8 cellular contexts compared by ENCODE assay signal in the genomic region with DNA sequence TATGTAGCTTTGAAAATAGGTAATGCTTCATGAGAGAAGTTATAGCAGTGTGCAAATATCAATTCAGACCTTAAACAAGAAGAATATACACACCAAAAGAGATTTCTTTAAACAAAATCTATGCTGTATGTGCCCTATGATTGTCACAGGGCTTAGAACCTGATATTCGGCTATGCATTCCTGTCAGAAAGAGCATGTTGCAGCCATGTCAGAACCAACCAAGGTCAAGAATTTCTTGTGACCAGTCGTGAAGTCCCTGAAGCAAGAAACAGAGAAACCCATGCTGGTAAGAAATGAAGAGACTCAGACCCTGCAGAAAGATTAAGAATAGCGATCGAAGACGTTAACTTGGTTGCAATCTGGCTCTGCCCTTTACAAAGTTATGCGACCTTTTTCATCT.
DNase-seq lines count a peak whose midpoint lies in the region; ATAC-seq and TF ChIP-seq lines count a peak whose summit lies in the region.

No MANE protein-coding gene starts in this region.

- H3K27ac ChIP-seq in left ventricle myocardium inferior (replicated peaks) (peak overlapping the region; percentile 60), smooth muscle cell (ENCODE audit: low read depth) (no peak overlapping the region)

- peak overlapping the region; percentile 76 for H3K4me3 ChIP-seq in left ventricle myocardium inferior
- peak overlapping the region; percentile 64 for H3K4me3 ChIP-seq in smooth muscle cell

- peak overlapping the region; percentile 96 for H3K4me3 Mint-ChIP-seq in T-helper 17 cell

- peaks cover 20% of the 10 kb centered on the region for H3K4me1 ChIP-seq in left ventricle myocardium inferior
- peaks cover 9% of the 10 kb centered on the region for H3K4me1 ChIP-seq in smooth muscle cell (ENCODE audit: low read depth)

- WGBS in smooth muscle cell (ENCODE audit: low lambda C conversion rate), result 51% methylated on average over 6 of the region's 6 CpGs

- H3K79me2 ChIP-seq in smooth muscle cell (ENCODE audit: low read depth), result peaks cover 51% of the 10 kb centered on the region

- H2AFZ ChIP-seq in smooth muscle cell (ENCODE audit: low read depth), result peak overlapping the region; percentile 90

- TF ChIP-seq CTCF in left ventricle myocardium inferior (IDR thresholded peaks at IDR 0.05; ENCODE audit: borderline replicate concordance), result no peak
- no peak for TF ChIP-seq CTCF in smooth muscle cell (IDR thresholded peaks at IDR 0.05; ENCODE audit: borderline replicate concordance, insufficient read depth, poor library complexity, severe bottlenecking)

- H3K4me2 ChIP-seq in smooth muscle cell, result peak overlapping the region; percentile 88

- H3K27me3 ChIP-seq in left ventricle myocardium inferior (ENCODE audit: low read depth), result no peaks in the 10 kb centered on the region
- no peaks in the 10 kb centered on the region for H3K27me3 ChIP-seq in smooth muscle cell (ENCODE audit: low read depth)

- H3K9me3 ChIP-seq in T-helper 17 cell (ENCODE audit: control insufficient read depth, low read length, poor library complexity, severe bottlenecking) (no peaks in the 10 kb centered on the region), left ventricle myocardium inferior (replicated peaks) (no peaks in the 10 kb centered on the region), smooth muscle cell (replicated peaks; ENCODE audit: low read depth) (peaks cover 11% of the 10 kb centered on the region)

- H3K9ac ChIP-seq in smooth muscle cell (ENCODE audit: low read depth), result peak overlapping the region; percentile 39

- no peaks in the 10 kb centered on the region for H3K36me3 Mint-ChIP-seq in T-helper 17 cell (ENCODE audit: low read depth)

- DNase-seq in NCI-H2171 treated with DMSO at 0.1 percent for 48 hours (lab: John Stamatoyannopoulos, UW), result peak; percentile 8
- DNase-seq in NCI-H2171 (lab: John Stamatoyannopoulos, UW), result no peak
- DNase-seq in T-helper 17 cell, result no peak
- DNase-seq in left ventricle myocardium inferior, result no peak
- DNase-seq in smooth muscle cell (lab: John Stamatoyannopoulos, UW; ENCODE audit: unreplicated experiment), result no peak
- DNase-seq in posterior cingulate gyrus, result no peak

- H3F3A ChIP-seq in smooth muscle cell (ENCODE audit: low read depth), result no peaks in the 10 kb centered on the region

- H3K27me3 Mint-ChIP-seq in T-helper 17 cell, result no peaks in the 10 kb centered on the region

- H3K27ac Mint-ChIP-seq in T-helper 17 cell, result peak overlapping the region; percentile 97

- H3K36me3 ChIP-seq in left ventricle myocardium inferior (no peaks in the 10 kb centered on the region), smooth muscle cell (ENCODE audit: low read depth) (no peaks in the 10 kb centered on the region)

- intact Hi-C loops in left ventricle myocardium inferior (cut with micrococcal nuclease) (no loop called here), posterior cingulate gyrus (cut with DNase I) (no loop called here)

- no peaks in the 10 kb centered on the region for H4K20me1 ChIP-seq in smooth muscle cell (ENCODE audit: low read depth)

- ATAC-seq in T-helper 17 cell (no peak), GM19463 (IDR thresholded peaks at IDR 0.05; ENCODE audit: unreplicated experiment) (no peak), GM21825 (IDR thresholded peaks at IDR 0.05; ENCODE audit: unreplicated experiment) (no peak)

- peaks cover 10% of the 10 kb centered on the region for H3K4me1 Mint-ChIP-seq in T-helper 17 cell
